In genomic region chr3:134485075-134485536, GRCh38 we compare ENCODE assay signal across 8 cellular contexts. TPM values are rescaled to one million over a fixed set of nuclear protein-coding genes. Genes with fewer than 3 reads are reported as not detected.
DNase-seq lines count a peak whose midpoint lies in the region; ATAC-seq and TF ChIP-seq lines count a peak whose summit lies in the region.

No MANE protein-coding gene starts in this region.

- TF ChIP-seq CTCF in A673 (conservative IDR thresholded peaks at IDR 0.05; ENCODE audit: low read depth, low read length) = no peak
- no peak for TF ChIP-seq CTCF in GM12864 (IDR thresholded peaks at IDR 0.05; ENCODE audit: low read depth, low read length, missing control alignments)
- TF ChIP-seq CTCF in OCI-LY7 (conservative IDR thresholded peaks at IDR 0.05; ENCODE audit: low read length) = no peak

- 3 to 9% methylated on average over 9 to 12 of the region's 14 CpGs for WGBS in mesodermal cell (ENCODE audit: insufficient coverage in 2 of 2), 2 experiments

- BruUV-seq in A673 (replicated peaks; lab: Mats Ljungman, UMichigan) (no TSS peak), OCI-LY7 (replicated peaks; lab: Mats Ljungman, UMichigan) (TSS peak; percentile 72)

- H3K27me3 ChIP-seq in A673 (replicated peaks; ENCODE audit: insufficient read depth, low read depth, low read length, poor library complexity) = no peaks in the 10 kb centered on the region

- H3K9me2 ChIP-seq in OCI-LY7 (ENCODE audit: insufficient read depth, low read length) = no peaks in the 10 kb centered on the region

- peaks cover 59% of the 10 kb centered on the region for H3K79me2 ChIP-seq in OCI-LY7 (ENCODE audit: insufficient read depth, low read depth, low read length)

- DNase-seq in A673 (ENCODE audit: low spot score) = no peak
- DNase-seq in GM12864 (ENCODE audit: low read depth) = no peak
- no peak for DNase-seq in OCI-LY7 (ENCODE audit: low spot score)
- peak; percentile 27 to 49 for DNase-seq in dermis microvascular lymphatic vessel endothelial cell (ENCODE audit: low read depth in 2 of 2)
- DNase-seq in medulla oblongata (ENCODE audit: extremely low spot score) = no peak
- DNase-seq in activated CD8-positive, alpha-beta memory T cell treated with anti-CD3 and anti-CD28 coated beads, Interleukin-2, amount 50 U/mL, for 48 hours = no peak

- H3K36me3 ChIP-seq in A673 (ENCODE audit: insufficient read depth, low read length, poor library complexity, severe bottlenecking) (peaks cover 25% of the 10 kb centered on the region), OCI-LY7 (ENCODE audit: insufficient read depth, low read length) (peaks cover 47% of the 10 kb centered on the region), mesodermal cell (ENCODE audit: control insufficient read depth, insufficient read depth, low read length) (peaks cover 31% of the 10 kb centered on the region)

- H3K4me3 ChIP-seq in A673 (ENCODE audit: low read depth, low read length, poor library complexity, severe bottlenecking) (peak overlapping the region; percentile 80), GM12864 (ENCODE audit: low read depth, low read length) (peak overlapping the region; percentile 81), OCI-LY7 (ENCODE audit: low read depth, low read length, poor library complexity, severe bottlenecking) (peak overlapping the region; percentile 81), mesodermal cell (ENCODE audit: extremely low read depth, insufficient read depth, low read length, poor library complexity, severe bottlenecking) (peak overlapping the region; percentile 74)

- H2AFZ ChIP-seq in OCI-LY7 (ENCODE audit: low read length) = peak overlapping the region; percentile 64

- intact Hi-C loops in A673 (cut with micrococcal nuclease; ENCODE audit: unreplicated experiment) = loop anchor here (5.0 kb wide), 1 partner anchor 113 kb away; the partner anchor contains the start of gene AMOTL2
- intact Hi-C loops in OCI-LY7 (cut with micrococcal nuclease; ENCODE audit: unreplicated experiment) = loop anchor here (5.0 to 10.0 kb wide), 3 partner anchors 678 to 1763 kb away; partner anchors contain the start of genes NPHP3, SRPRB and TOPBP1

- CTCF ChIA-PET in A673 (lab: Charles Lee) (no interaction called here), OCI-LY7 (lab: Charles Lee; ENCODE audit: unreplicated experiment) (no interaction called here)

- POLR2A ChIA-PET in A673 (lab: Charles Lee; ENCODE audit: low non-redundant PET) = no interaction called here
- POLR2A ChIA-PET in OCI-LY7 (lab: Charles Lee) = interaction anchor here (1.1 to 2.2 kb wide), 2 partner anchors 8 to 248 kb away, joined by 3 to 6 read pairs; no protein-coding TSS in a partner anchor

- H3K9me3 ChIP-seq in A673 (ENCODE audit: low read depth, low read length, poor library complexity, severe bottlenecking) (no peaks in the 10 kb centered on the region), OCI-LY7 (ENCODE audit: low read length) (no peaks in the 10 kb centered on the region), mesodermal cell (ENCODE audit: control insufficient read depth, low read length) (no peaks in the 10 kb centered on the region)

- H3K27ac ChIP-seq in A673 (ENCODE audit: low read depth, low read length, poor library complexity, severe bottlenecking) = peak overlapping the region; percentile 98
- H3K27ac ChIP-seq in OCI-LY7 (ENCODE audit: low read depth, low read length, poor library complexity, severe bottlenecking) = peak overlapping the region; percentile 83
- H3K27ac ChIP-seq in mesodermal cell (ENCODE audit: low read depth, low read length, severe bottlenecking) = peak overlapping the region; percentile 93

- H3K4me2 ChIP-seq in OCI-LY7 (ENCODE audit: low read length) = peak overlapping the region; percentile 94

- H3K4me1 ChIP-seq in A673 (ENCODE audit: insufficient read depth, low read length, poor library complexity, severe bottlenecking) (peaks cover 14% of the 10 kb centered on the region), OCI-LY7 (ENCODE audit: insufficient read depth, low read length, poor library complexity, severe bottlenecking) (peaks cover 23% of the 10 kb centered on the region), mesodermal cell (ENCODE audit: control insufficient read depth, insufficient read depth, low read length, poor library complexity, severe bottlenecking) (peaks cover 32% of the 10 kb centered on the region)

- ATAC-seq in HG02870 (IDR thresholded peaks at IDR 0.05; ENCODE audit: unreplicated experiment) = peak; percentile 3

- no peaks in the 10 kb centered on the region for H4K20me1 ChIP-seq in OCI-LY7 (ENCODE audit: insufficient read depth, low read length)

RNA-seq across cellular contexts. Expression of gene ANAPC13, which starts 0.7 kb away (rescaled TPM):
- total RNA-seq in A673 (2021) (60.2 and 69.7 TPM in 2 replicates), OCI-LY7 (2022) (48.1 and 50.6 TPM in 2 replicates), dermis microvascular lymphatic vessel endothelial cell (40.7 and 48.2 TPM in 2 replicates)
- 29.8 and 57.8 TPM in 2 replicates for total RNA-seq in OCI-LY7 (2014; rRNA removed; shearing (Covaris generic))
- 67.9 TPM for polyA plus RNA-seq in mesodermal cell (2013, experiment 1 of 2)
- polyA plus RNA-seq in mesodermal cell (2013, experiment 2 of 2) = 72.7 TPM

RNA-seq across cellular contexts. Expression of gene CEP63, which starts 0.8 kb away (rescaled TPM):
- 29.2 and 31.8 TPM in 2 replicates for total RNA-seq in A673 (2021)
- total RNA-seq in OCI-LY7 (2014; rRNA removed; shearing (Covaris generic)) = 21.1 and 45.7 TPM in 2 replicates
- total RNA-seq in OCI-LY7 (2022) = 42.8 and 49.0 TPM in 2 replicates
- total RNA-seq in dermis microvascular lymphatic vessel endothelial cell = 9.2 and 12.2 TPM in 2 replicates
- polyA plus RNA-seq in mesodermal cell (2013, experiment 1 of 2) = 25.3 TPM
- polyA plus RNA-seq in mesodermal cell (2013, experiment 2 of 2) = 28.3 TPM

Comparison
In these comparisons a context has a peak if more than half of its experiments do, and no peak if none do; other contexts are left out.
1. DNase-seq: peak in dermis microvascular lymphatic vessel endothelial cell (2 of 2); none in A673 (single experiment), GM12864 (single experiment), OCI-LY7 (single experiment), medulla oblongata (single experiment) and activated CD8-positive, alpha-beta memory T cell treated with anti-CD3 and anti-CD28 coated beads, Interleukin-2, amount 50 U/mL, for 48 hours (single experiment).
2. Peak in every context shown above with its lines, with median percentiles within 50 percentile points of each other: H3K27ac ChIP-seq and H3K4me3 ChIP-seq.